Comparison of ENCODE assay signal across 20 cellular contexts in the genomic region with DNA sequence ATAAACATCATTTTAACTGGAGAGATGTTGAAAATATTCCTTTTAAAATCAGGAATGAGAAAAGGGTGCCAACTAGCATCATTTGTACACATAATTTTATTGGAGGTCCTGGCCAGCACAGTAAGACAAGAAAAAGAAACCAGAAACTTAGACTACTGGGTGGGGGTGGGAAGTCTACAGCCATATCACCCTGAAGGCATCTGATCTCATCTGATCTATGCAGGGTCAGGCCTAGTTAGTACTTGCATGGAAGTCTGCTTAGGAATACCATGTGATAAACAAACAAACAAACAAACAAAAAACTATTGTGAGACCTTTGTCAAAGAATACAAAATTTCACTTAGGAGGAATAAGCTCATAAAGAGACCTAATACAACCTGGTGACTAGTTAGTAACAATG. TPM values are rescaled to one million over a fixed set of nuclear protein-coding genes. Genes with fewer than 3 reads are reported as not detected.
DNase-seq lines count a peak whose midpoint lies in the region; ATAC-seq, FAIRE-seq and TF ChIP-seq lines count a peak whose summit lies in the region.
"Had no signal": no experiment of that assay in that cellular context is flagged by ENCODE, and none has a peak within 500 bp of the region (broad histone marks: within the 10 kb centered on the region; RNA-seq: fewer than 3 reads in every experiment).

No MANE protein-coding gene starts in this region.

- ATAC-seq in T-helper 17 cell (no peak), HG02623 (IDR thresholded peaks at IDR 0.05; ENCODE audit: unreplicated experiment) (no peak), heart left ventricle (no peak)
- ATAC-seq: GM23338 had no signal

- TF ChIP-seq CTCF in epithelial cell of esophagus (IDR thresholded peaks at IDR 0.05; ENCODE audit: insufficient read depth, low read depth, low read length, missing control alignments) (no peak), colonic mucosa (IDR thresholded peaks at IDR 0.05) (no peak), heart left ventricle (IDR thresholded peaks at IDR 0.05) (no peak)

- no peak overlapping the region for H2BK120ac ChIP-seq in mesendoderm (ENCODE audit: low read depth, low read length)

- no peak overlapping the region for H2AK5ac ChIP-seq in mesendoderm (ENCODE audit: low read length)

- H3K27me3 ChIP-seq in mesendoderm (ENCODE audit: insufficient read depth, low read length, poor library complexity) = no peaks in the 10 kb centered on the region
- no peaks in the 10 kb centered on the region for H3K27me3 ChIP-seq in colonic mucosa
- no peaks in the 10 kb centered on the region for H3K27me3 ChIP-seq in heart left ventricle

- no peak overlapping the region for H4K5ac ChIP-seq in mesendoderm (ENCODE audit: low read length)

- TF ChIP-seq POLR2A in heart left ventricle (IDR thresholded peaks at IDR 0.05) = no peak

- H3K27me3 Mint-ChIP-seq in T-helper 17 cell = no peaks in the 10 kb centered on the region
- H3K27me3 Mint-ChIP-seq: CD4-positive, alpha-beta memory T cell had no signal

- H3K18ac ChIP-seq in mesendoderm (ENCODE audit: low read length) = no peak overlapping the region

- H3K56ac ChIP-seq in mesendoderm (ENCODE audit: low read length) = no peak overlapping the region

- no peak overlapping the region for H4K8ac ChIP-seq in mesendoderm (ENCODE audit: low read depth, low read length)

- DNase-seq in ELR (ENCODE audit: low read depth) = peak; percentile 13
- DNase-seq in T-helper 17 cell = no peak
- DNase-seq in epithelial cell of esophagus (ENCODE audit: low read depth) = peak; percentile 71
- peak; percentile 36 for DNase-seq in mesendoderm
- DNase-seq in colonic mucosa = no peak
- no peak for DNase-seq in frontal cortex (ENCODE audit: low spot score in 2 of 2)
- DNase-seq in heart left ventricle = no peak
- DNase-seq: C1 segment of cervical spinal cord; Calu3; CD4-positive, alpha-beta memory T cell; COR-L47; DMS53; DMS79 treated with DMSO at 0.1 percent for 48 hours; GF-D8; H9; HFFc6 had no signal

- no peaks in the 10 kb centered on the region for H3K79me2 ChIP-seq in mesendoderm (ENCODE audit: control insufficient read depth, insufficient read depth, low read length)

- H3K36me3 ChIP-seq in mesendoderm (ENCODE audit: control insufficient read depth, insufficient read depth, low read length) = no peaks in the 10 kb centered on the region
- no peaks in the 10 kb centered on the region for H3K36me3 ChIP-seq in colonic mucosa
- peaks cover 0 to 7% (median 0%) of the 10 kb centered on the region in 9 donors for H3K36me3 ChIP-seq in heart left ventricle

- no peak overlapping the region for H3K9ac ChIP-seq in mesendoderm (ENCODE audit: low read length)
- no peak overlapping the region for H3K9ac ChIP-seq in colonic mucosa (ENCODE audit: low read depth in 2 of 2, low read length in 2 of 2)

- H3K36me3 Mint-ChIP-seq in T-helper 17 cell (ENCODE audit: low read depth) = peaks cover 7% of the 10 kb centered on the region

- H3K4ac ChIP-seq in mesendoderm (ENCODE audit: low read depth, low read length) = no peak overlapping the region

- H3K4me1 Mint-ChIP-seq in T-helper 17 cell = peaks cover 2% of the 10 kb centered on the region
- H3K4me1 Mint-ChIP-seq: CD4-positive, alpha-beta memory T cell; GM23338; H9 had no signal

- H3K4me2 ChIP-seq in mesendoderm (ENCODE audit: low read length) = no peak overlapping the region
- H3K4me2 ChIP-seq: GM23338 had no signal

- H3K4me3 Mint-ChIP-seq in T-helper 17 cell = no peak overlapping the region
- H3K4me3 Mint-ChIP-seq: CD4-positive, alpha-beta memory T cell; GM23338; H9; HFFc6 had no signal

- H3K9me3 ChIP-seq in T-helper 17 cell (ENCODE audit: control insufficient read depth, low read length, poor library complexity, severe bottlenecking) (no peaks in the 10 kb centered on the region), colonic mucosa (no peaks in the 10 kb centered on the region), heart left ventricle (peaks cover 0 to 6% (median 0%) of the 10 kb centered on the region in 12 donors)

- H3K27ac ChIP-seq in mesendoderm (ENCODE audit: low read depth, low read length) = no peak overlapping the region
- no peak overlapping the region for H3K27ac ChIP-seq in colonic mucosa
- no peak overlapping the region for H3K27ac ChIP-seq in heart left ventricle

- no peak overlapping the region for H2BK15ac ChIP-seq in mesendoderm (replicated peaks; ENCODE audit: low read depth)

- H3K27ac Mint-ChIP-seq in T-helper 17 cell = peak overlapping the region; percentile 54
- H3K27ac Mint-ChIP-seq: GM23338, H9, HFFc6 had no signal

- no peaks in the 10 kb centered on the region for H3K79me1 ChIP-seq in mesendoderm (ENCODE audit: low read length)

- H3K4me1 ChIP-seq in mesendoderm (ENCODE audit: control insufficient read depth, low read depth, low read length) = no peaks in the 10 kb centered on the region
- H3K4me1 ChIP-seq in colonic mucosa = no peaks in the 10 kb centered on the region
- H3K4me1 ChIP-seq in heart left ventricle = no peaks in the 10 kb centered on the region

- no peak overlapping the region for H2BK5ac ChIP-seq in mesendoderm (ENCODE audit: low read length)

- no peak for FAIRE-seq in frontal cortex (lab: Jason Lieb, UNC)
- FAIRE-seq: GM12891, GM18507 had no signal

- no peak overlapping the region for H3K23ac ChIP-seq in mesendoderm (ENCODE audit: low read length)

- intact Hi-C loops in colonic mucosa (cut with DNase I) = no loop called here
- intact Hi-C loops in heart left ventricle (cut with DNase I) = no loop called here

- H3K4me3 ChIP-seq in epithelial cell of esophagus (ENCODE audit: low read length) = no peak overlapping the region
- H3K4me3 ChIP-seq in mesendoderm (ENCODE audit: low read length) = no peak overlapping the region
- no peak overlapping the region for H3K4me3 ChIP-seq in colonic mucosa
- H3K4me3 ChIP-seq in heart left ventricle = no peak overlapping the region
- H3K4me3 ChIP-seq: GM23338 had no signal

RNA-seq across cellular contexts. Expression of a gene that starts 54.2 kb away (rescaled TPM):
- 10 to 100 TPM in 1 of 2 donors, 1 to 10 TPM in 1; 9.0 to 13.0 TPM for total RNA-seq in T-helper 17 cell
- polyA plus RNA-seq in mesendoderm (2013, experiment 1 of 2) = 30.8 TPM
- polyA plus RNA-seq in mesendoderm (2013, experiment 2 of 2) = 32.0 TPM
- total RNA-seq in colonic mucosa = 10 to 100 TPM; 10.9 to 22.7 TPM
- 27.7 TPM for total RNA-seq in frontal cortex
- total RNA-seq in heart left ventricle = 10 to 100 TPM; 27.5 to 48.8 (median 37.7) TPM
- 10 to 100 TPM; 33.3 to 50.6 TPM for polyA plus RNA-seq in heart left ventricle

Comparison
In these comparisons a context has a peak if more than half of its experiments do, and no peak if none do; other contexts are left out.
1. DNase-seq: peak in ELR (single experiment), epithelial cell of esophagus (single experiment) and mesendoderm (single experiment); none in T-helper 17 cell (0 of 3), colonic mucosa (single experiment), frontal cortex (0 of 2) and heart left ventricle (0 of 5).